In the genomic region with DNA sequence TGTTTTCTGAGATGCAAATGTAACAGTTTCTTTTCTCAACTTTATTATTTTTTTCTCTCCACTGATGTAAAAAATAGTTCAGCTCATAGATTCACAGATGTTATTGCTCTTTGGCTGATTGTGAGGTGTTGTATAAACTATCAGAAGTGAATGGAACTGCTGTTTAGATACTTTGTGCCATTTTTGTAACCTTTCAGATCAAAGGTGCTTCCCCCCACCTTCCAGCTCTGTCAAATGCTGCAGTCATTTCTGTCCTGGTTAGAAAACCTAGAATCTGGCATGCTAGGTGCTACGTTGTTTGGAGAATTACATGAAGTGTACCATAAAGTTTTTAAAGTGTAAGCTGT, we compare ENCODE assay signal across 10 cellular contexts. TPM values are rescaled to one million over a fixed set of nuclear protein-coding genes. Genes with fewer than 3 reads are reported as not detected.
DNase-seq lines count a peak whose midpoint lies in the region; ATAC-seq, FAIRE-seq and TF ChIP-seq lines count a peak whose summit lies in the region.
"Had no signal": no experiment of that assay in that cellular context is flagged by ENCODE, and none has a peak within 500 bp of the region (broad histone marks: within the 10 kb centered on the region; RNA-seq: fewer than 3 reads in every experiment).

No MANE protein-coding gene starts in this region.

- TF ChIP-seq POLR2A in K562 (conservative IDR thresholded peaks at IDR 0.05) = no peak
- TF ChIP-seq POLR2A in esophagus squamous epithelium (IDR thresholded peaks at IDR 0.05) = no peak

- H3K4me2 ChIP-seq in K562 (ENCODE audit: insufficient read depth, low read length) = peak overlapping the region; percentile 29; the same call in 1 of the 2 replicates

- no peaks in the 10 kb centered on the region for H3K9me1 ChIP-seq in K562 (ENCODE audit: control insufficient read depth, insufficient read depth, low read length)

- H4K20me1 ChIP-seq in K562 (replicated peaks; ENCODE audit: control insufficient read depth, insufficient read depth, low read length) = no peaks in the 10 kb centered on the region

- H3K27ac ChIP-seq in K562 (ENCODE audit: extremely low read depth, low read depth, low read length) = no peak overlapping the region
- H3K27ac ChIP-seq in esophagus squamous epithelium = no peak overlapping the region

- no peak for TF ChIP-seq RAD21 in K562 (CRISPR knock-in tag; conservative IDR thresholded peaks at IDR 0.05 in 1 of 2, IDR thresholded peaks at IDR 0.05 in 1 of 2)

- H3K4me3 ChIP-seq in K562 = no peak overlapping the region
- H3K4me3 ChIP-seq in esophagus squamous epithelium = no peak overlapping the region

- no peak overlapping the region for H3K9ac ChIP-seq in K562 (ENCODE audit: insufficient read depth in 1 of 2, low read depth in 2 of 2, low read length in 2 of 2)

- CTCF ChIA-PET in K562 (lab: Yijun Ruan, JAX; ENCODE audit: low intra/inter-chr PET ratio) = no interaction called here

- no peak for FAIRE-seq in K562 (lab: Jason Lieb, UNC)

- ATAC-seq in GM18499 (IDR thresholded peaks at IDR 0.05; ENCODE audit: insufficient read depth, unreplicated experiment) = peak; percentile 31
- peak; percentile 28 for ATAC-seq in GM19351 (IDR thresholded peaks at IDR 0.05; ENCODE audit: unreplicated experiment)
- peak; percentile 20 for ATAC-seq in HG03354 (IDR thresholded peaks at IDR 0.05; ENCODE audit: poor library complexity, severe bottlenecking, unreplicated experiment)
- no peak for ATAC-seq in K562
- ATAC-seq in GM19467 (IDR thresholded peaks at IDR 0.05; ENCODE audit: unreplicated experiment) = no peak

- TF ChIP-seq CTCF in K562 (IDR thresholded peaks at IDR 0.05 in 2 of 3, conservative IDR thresholded peaks at IDR 0.05 in 1 of 3; ENCODE audit: insufficient read depth in 2 of 3, low read depth in 1 of 3, low read length in 3 of 3) (no peak), esophagus squamous epithelium (IDR thresholded peaks at IDR 0.05) (no peak)

- H3K9me3 ChIP-seq in K562 (replicated peaks; ENCODE audit: control insufficient read depth, insufficient read depth, low read depth, low read length) (no peaks in the 10 kb centered on the region), esophagus squamous epithelium (no peaks in the 10 kb centered on the region)

- H3K27me3 ChIP-seq in K562 (ENCODE audit: control insufficient read depth in 2 of 2, insufficient read depth in 2 of 2, low read length in 2 of 2) = no peaks in the 10 kb centered on the region
- no peaks in the 10 kb centered on the region for H3K27me3 ChIP-seq in esophagus squamous epithelium

- no peaks in the 10 kb centered on the region for H3K36me3 ChIP-seq in K562 (ENCODE audit: control insufficient read depth, insufficient read depth, low read length)
- H3K36me3 ChIP-seq in esophagus squamous epithelium = no peaks in the 10 kb centered on the region

- POLR2A ChIA-PET in K562 (lab: Yijun Ruan, JAX) = interaction anchor here (1.1 to 2.0 kb wide), 4 partner anchors 9 to 265 kb away, joined by 3 to 7 read pairs (median 3); no protein-coding TSS in a partner anchor

- BruUV-seq in K562 (replicated peaks; lab: Mats Ljungman, UMichigan) = no TSS peak

- H3K4me1 ChIP-seq in K562 (replicated peaks in 1 of 2; ENCODE audit: control insufficient read depth in 2 of 2, insufficient read depth in 2 of 2, low read length in 2 of 2) = peaks cover 13 to 46% of the 10 kb centered on the region in 2 experiments
- peaks cover 14 to 65% (median 33%) of the 10 kb centered on the region in 3 donors for H3K4me1 ChIP-seq in esophagus squamous epithelium

- no peak for TF ChIP-seq EP300 in K562 (IDR thresholded peaks at IDR 0.05; ENCODE audit: low read length)

- H2AFZ ChIP-seq in K562 (ENCODE audit: low read depth, low read length) = no peak overlapping the region

- in situ Hi-C loops in K562 (cut with MboI) = loop anchor here (25.0 kb wide), 1 partner anchor 497 kb away; no protein-coding TSS in a partner anchor

- DNase-seq in K562 (ENCODE audit: extremely low read depth in 1 of 4, low spot score in 3 of 4) (no peak), mesenteric fat pad (ENCODE audit: low spot score) (no peak), esophagus squamous epithelium (lab: John Stamatoyannopoulos, UW) (no peak)
- DNase-seq: activated CD8-positive, alpha-beta memory T cell treated with anti-CD3 and anti-CD28 coated beads for 24 hours; NK-92 treated with Interleukin-12 subunit alpha and Interleukin-12 subunit beta, amount 100 ng/mL, for 24 hours; stimulated activated CD8-positive, alpha-beta memory T cell treated with anti-CD3 and anti-CD28 coated beads, Interleukin-4, amount 100 ng/mL, for 48 hours had no signal

- H3K79me2 ChIP-seq in K562 (ENCODE audit: control insufficient read depth, insufficient read depth, low read length) = no peaks in the 10 kb centered on the region

- WGBS in K562 (ENCODE audit: insufficient coverage, low coverage, missing lambda C conversion rate) = 0% methylated on average over 1 of the region's 1 CpG
- 31 to 47% methylated on average over 1 of the region's 1 CpG for WGBS in esophagus squamous epithelium, 2 donors

- intact Hi-C loops in K562 (cut with micrococcal nuclease) (no loop called here), esophagus squamous epithelium (cut with DNase I) (no loop called here)

TF ChIP-seq in K562, 482 proteins besides CTCF, POLR2A, EP300 and RAD21 (continues in another document):
- TF ChIP-seq ZNF717 (CRISPR knock-in tag; IDR thresholded peaks at IDR 0.05) (no peak), ZNF584 (CRISPR knock-in tag; IDR thresholded peaks at IDR 0.05; ENCODE audit: low read depth) (0 out of 2 replicates have a peak, but pooled peaks have one; percentile 22)
- TF ChIP-seq, protein P1, sequence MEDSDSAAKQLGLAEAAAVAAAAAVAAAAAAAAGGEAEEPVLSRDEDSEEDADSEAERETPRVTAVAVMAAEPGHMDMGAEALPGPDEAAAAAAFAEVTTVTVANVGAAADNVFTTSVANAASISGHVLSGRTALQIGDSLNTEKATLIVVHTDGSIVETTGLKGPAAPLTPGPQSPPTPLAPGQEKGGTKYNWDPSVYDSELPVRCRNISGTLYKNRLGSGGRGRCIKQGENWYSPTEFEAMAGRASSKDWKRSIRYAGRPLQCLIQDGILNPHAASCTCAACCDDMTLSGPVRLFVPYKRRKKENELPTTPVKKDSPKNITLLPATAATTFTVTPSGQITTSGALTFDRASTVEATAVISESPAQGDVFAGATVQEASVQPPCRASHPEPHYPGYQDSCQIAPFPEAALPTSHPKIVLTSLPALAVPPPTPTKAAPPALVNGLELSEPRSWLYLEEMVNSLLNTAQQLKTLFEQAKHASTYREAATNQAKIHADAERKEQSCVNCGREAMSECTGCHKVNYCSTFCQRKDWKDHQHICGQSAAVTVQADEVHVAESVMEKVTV (CRISPR knock-in tag; IDR thresholded peaks at IDR 0.05) = no peak
- TF ChIP-seq, protein P2, sequence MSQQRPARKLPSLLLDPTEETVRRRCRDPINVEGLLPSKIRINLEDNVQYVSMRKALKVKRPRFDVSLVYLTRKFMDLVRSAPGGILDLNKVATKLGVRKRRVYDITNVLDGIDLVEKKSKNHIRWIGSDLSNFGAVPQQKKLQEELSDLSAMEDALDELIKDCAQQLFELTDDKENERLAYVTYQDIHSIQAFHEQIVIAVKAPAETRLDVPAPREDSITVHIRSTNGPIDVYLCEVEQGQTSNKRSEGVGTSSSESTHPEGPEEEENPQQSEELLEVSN (IDR thresholded peaks at IDR 0.05; ENCODE audit: borderline replicate concordance in 1 of 2, extremely low read depth in 1 of 2, insufficient read depth in 1 of 2, insufficient read length in 1 of 2, low read depth in 1 of 2, low read length in 1 of 2, poor library complexity in 1 of 2, severe bottlenecking in 1 of 2) = no peak

RNA-seq across cellular contexts. Expression of a gene that starts 1.7 kb away (rescaled TPM):
- 35.8 and 60.9 TPM in 2 replicates for total RNA-seq in K562 (2011; cell fraction: chromatin; rRNA removed; ENCODE audit: low replicate concordance)
- 25.4 and 31.2 TPM in 2 replicates for total RNA-seq in K562 (2011; cell fraction: nucleolus; rRNA removed)
- total RNA-seq in K562 (2011; cell fraction: nucleoplasm; rRNA removed) = 29.5 and 34.1 TPM in 2 replicates
- total RNA-seq in K562 (2014; rRNA removed) (10.9 and 12.8 TPM in 2 replicates), K562 (2014; rRNA removed; fragmentation: Illumina TruSeq; extraction: Trizol) (12.1 and 14.7 TPM in 2 replicates), K562 (2015; rRNA removed; fragmentation: Illumina TruSeq; extraction: Trizol) (8.2 and 8.6 TPM in 2 replicates), K562 (2021) (11.8 and 13.2 TPM in 2 replicates), mesenteric fat pad (124 TPM), esophagus squamous epithelium (10 to 100 TPM; 23.0 to 32.2 (median 25.5) TPM)
- polyA plus RNA-seq in K562 (2011; rRNA removed) (11.6 and 16.9 TPM in 2 replicates), K562 (2014; fragmentation: Illumina TruSeq; extraction: Trizol) (15.6 and 15.9 TPM in 2 replicates), K562 (2014; fragmentation: Nextera tagmentation; extraction: Ambion mirVana) (1 to 10 TPM; 3.7 to 3.8 TPM), K562 (2014; rRNA removed) (16.0 and 23.5 TPM in 2 replicates)
- 11.3 and 11.5 TPM in 2 replicates for polyA plus RNA-seq in K562 (2011; cell fraction: cytosol; rRNA removed)
- polyA plus RNA-seq in K562 (2011; cell fraction: nucleus; rRNA removed) = 13.7 and 16.1 TPM in 2 replicates
- 16.5 and 60.4 TPM in 2 replicates for polyA plus RNA-seq in K562 (2012)
- polyA minus RNA-seq in K562 (2011; rRNA and poly(A)+ RNA removed) = 11.4 and 16.7 TPM in 2 replicates
- 6.6 and 7.8 TPM in 2 replicates for polyA minus RNA-seq in K562 (2011; cell fraction: cytosol; rRNA and poly(A)+ RNA removed)
- polyA minus RNA-seq in K562 (2011; cell fraction: nucleus; rRNA and poly(A)+ RNA removed) = 10.8 and 14.7 TPM in 2 replicates

RNA-seq across cellular contexts. Expression of a gene that starts 53.2 kb away (rescaled TPM):
- 46.4 and 78.7 TPM in 2 replicates for total RNA-seq in K562 (2011; cell fraction: chromatin; rRNA removed; ENCODE audit: low replicate concordance)
- 33.2 and 34.7 TPM in 2 replicates for total RNA-seq in K562 (2011; cell fraction: nucleolus; rRNA removed)
- 52.1 and 66.6 TPM in 2 replicates for total RNA-seq in K562 (2011; cell fraction: nucleoplasm; rRNA removed)
- total RNA-seq in K562 (2014; rRNA removed) = 58.9 and 67.5 TPM in 2 replicates
- 69.2 and 85.5 TPM in 2 replicates for total RNA-seq in K562 (2014; rRNA removed; fragmentation: Illumina TruSeq; extraction: Trizol)
- total RNA-seq in K562 (2015; rRNA removed; fragmentation: Illumina TruSeq; extraction: Trizol) = 69.4 and 70.5 TPM in 2 replicates
- total RNA-seq in K562 (2021) = 83.4 and 87.2 TPM in 2 replicates
- 67.3 and 95.6 TPM in 2 replicates for polyA plus RNA-seq in K562 (2011; rRNA removed)
- polyA plus RNA-seq in K562 (2011; cell fraction: cytosol; rRNA removed) = 40.0 and 44.9 TPM in 2 replicates
- 65.4 and 66.4 TPM in 2 replicates for polyA plus RNA-seq in K562 (2011; cell fraction: nucleus; rRNA removed)
- polyA plus RNA-seq in K562 (2012) = 63.3 and 108 TPM in 2 replicates
- polyA plus RNA-seq in K562 (2014; fragmentation: Illumina TruSeq; extraction: Trizol) = 58.2 and 58.3 TPM in 2 replicates
- polyA plus RNA-seq in K562 (2014; fragmentation: Nextera tagmentation; extraction: Ambion mirVana) = 10 to 100 TPM; 15.0 to 16.3 TPM
- polyA plus RNA-seq in K562 (2014; rRNA removed) = 56.0 and 73.0 TPM in 2 replicates
- polyA minus RNA-seq in K562 (2011; rRNA and poly(A)+ RNA removed) = 140 and 184 TPM in 2 replicates
- polyA minus RNA-seq in K562 (2011; cell fraction: cytosol; rRNA and poly(A)+ RNA removed) = 105 and 124 TPM in 2 replicates
- polyA minus RNA-seq in K562 (2011; cell fraction: nucleus; rRNA and poly(A)+ RNA removed) = 57.4 and 90.2 TPM in 2 replicates
- total RNA-seq in mesenteric fat pad = 470 TPM
- total RNA-seq in esophagus squamous epithelium = 100 to 1,000 TPM; 137 to 195 (median 187) TPM

Comparison
In these comparisons a context has a peak if more than half of its experiments do, and no peak if none do; other contexts are left out.
1. ATAC-seq: peak in GM18499 (single experiment), GM19351 (single experiment) and HG03354 (single experiment); none in K562 (single experiment) and GM19467 (single experiment).